ENCODE assay signal across 10 cellular contexts in genomic region chrX:55919367-55920221, GRCh38.
DNase-seq lines count a peak whose midpoint lies in the region; ATAC-seq, FAIRE-seq and TF ChIP-seq lines count a peak whose summit lies in the region.
"Had no signal": no experiment of that assay in that cellular context is flagged by ENCODE, and none has a peak within 500 bp of the region (broad histone marks: within the 10 kb centered on the region; RNA-seq: fewer than 3 reads in every experiment).

No MANE protein-coding gene starts in this region.

- peak; percentile 99 for FAIRE-seq in GM12891 (lab: Jason Lieb, UNC)

- H3K27ac Mint-ChIP-seq in chondrocyte (ENCODE audit: unreplicated experiment), result no peak overlapping the region
- H3K27ac Mint-ChIP-seq: activated T-helper 1 cell treated with anti-CD3 and anti-CD28 coated beads, Interleukin-12 subunit alpha, Interleukin-12 subunit beta, Interleukin-2, Interleukin-4 antibody, amounts not matched to agents 30 ng/mL and 10 ng/mL and 1 ng/mL, durations not matched to agents 14 hours and 24 hours and 36 hours had no signal

- peaks cover 4% of the 10 kb centered on the region for H3K36me3 Mint-ChIP-seq in chondrocyte (ENCODE audit: low read depth)

- 0 out of 2 replicates have a peak, but pooled peaks have one; percentile 29 for TF ChIP-seq POLR2A in GM12891 (IDR thresholded peaks at IDR 0.05; ENCODE audit: low read depth, low read length)

- no peak overlapping the region for H3K4me3 Mint-ChIP-seq in chondrocyte (ENCODE audit: unreplicated experiment)
- H3K4me3 Mint-ChIP-seq: activated T-helper 1 cell treated with anti-CD3 and anti-CD28 coated beads, Interleukin-12 subunit alpha, Interleukin-12 subunit beta, Interleukin-2, Interleukin-4 antibody, amounts not matched to agents 30 ng/mL and 10 ng/mL and 1 ng/mL, durations not matched to agents 14 hours and 24 hours and 36 hours had no signal

- no peak overlapping the region for H3K4me3 ChIP-seq in H7 (ENCODE audit: insufficient read depth, low read depth, low read length)

- no peaks in the 10 kb centered on the region for H3K27me3 Mint-ChIP-seq in chondrocyte (ENCODE audit: low read depth)

- peaks cover 38% of the 10 kb centered on the region for H3K9me3 Mint-ChIP-seq in chondrocyte (ENCODE audit: low read depth)

- ATAC-seq in GM19463 (IDR thresholded peaks at IDR 0.05; ENCODE audit: unreplicated experiment) (peak; percentile 88), HG03097 (IDR thresholded peaks at IDR 0.05; ENCODE audit: low FRiP score, unreplicated experiment) (peak; percentile 91)

- no peaks in the 10 kb centered on the region for H3K27me3 ChIP-seq in H7 (ENCODE audit: control insufficient read depth, insufficient read depth, low read length)

- no peaks in the 10 kb centered on the region for H3K36me3 ChIP-seq in H7 (replicated peaks; ENCODE audit: control insufficient read depth, insufficient read depth, low read length)

- DNase-seq in GM12891 (ENCODE audit: insufficient read length, low spot score) (peak; percentile 7), RPMI7951 (ENCODE audit: low read depth) (peak; percentile 0), H7 (no peak), NCI-H1436 (lab: John Stamatoyannopoulos, UW) (no peak), chondrocyte (ENCODE audit: low spot score) (no peak), NCI-H345 treated with DMSO at 0.1 percent for 48 hours (lab: John Stamatoyannopoulos, UW; ENCODE audit: unreplicated experiment) (no peak)
- DNase-seq: NCI-H524 had no signal

- no peaks in the 10 kb centered on the region for H3K4me1 Mint-ChIP-seq in chondrocyte (ENCODE audit: low read depth)

- no peak for TF ChIP-seq CTCF in chondrocyte (IDR thresholded peaks at IDR 0.05)

TF ChIP-seq in GM12891, 5 proteins besides CTCF, POLR2A, EP300 and RAD21:
- TF ChIP-seq TAF1 (IDR thresholded peaks at IDR 0.05; ENCODE audit: low read depth, low read length) (0 out of 2 replicates have a peak, but pooled peaks have one; percentile 25), POLR2AphosphoS5 (IDR thresholded peaks at IDR 0.05; ENCODE audit: low read depth, low read length) (no peak), PAX5 (IDR thresholded peaks at IDR 0.05; ENCODE audit: insufficient read depth, low read length, severe bottlenecking) (peak; percentile 79), SPI1 (IDR thresholded peaks at IDR 0.05; ENCODE audit: low read depth, low read length) (peak; percentile 93), POU2F2 (IDR thresholded peaks at IDR 0.05; ENCODE audit: low read depth, low read length) (0 out of 2 replicates have a peak, but pooled peaks have one; percentile 51)

Comparison
In these comparisons a context has a peak if more than half of its experiments do, and no peak if none do; other contexts are left out.
1. DNase-seq: peak in GM12891 (single experiment) and RPMI7951 (single experiment); none in H7 (single experiment), NCI-H1436 (single experiment), chondrocyte (single experiment) and NCI-H345 treated with DMSO at 0.1 percent for 48 hours (single experiment).